15 cellular contexts compared by ENCODE assay signal in the genomic region with DNA sequence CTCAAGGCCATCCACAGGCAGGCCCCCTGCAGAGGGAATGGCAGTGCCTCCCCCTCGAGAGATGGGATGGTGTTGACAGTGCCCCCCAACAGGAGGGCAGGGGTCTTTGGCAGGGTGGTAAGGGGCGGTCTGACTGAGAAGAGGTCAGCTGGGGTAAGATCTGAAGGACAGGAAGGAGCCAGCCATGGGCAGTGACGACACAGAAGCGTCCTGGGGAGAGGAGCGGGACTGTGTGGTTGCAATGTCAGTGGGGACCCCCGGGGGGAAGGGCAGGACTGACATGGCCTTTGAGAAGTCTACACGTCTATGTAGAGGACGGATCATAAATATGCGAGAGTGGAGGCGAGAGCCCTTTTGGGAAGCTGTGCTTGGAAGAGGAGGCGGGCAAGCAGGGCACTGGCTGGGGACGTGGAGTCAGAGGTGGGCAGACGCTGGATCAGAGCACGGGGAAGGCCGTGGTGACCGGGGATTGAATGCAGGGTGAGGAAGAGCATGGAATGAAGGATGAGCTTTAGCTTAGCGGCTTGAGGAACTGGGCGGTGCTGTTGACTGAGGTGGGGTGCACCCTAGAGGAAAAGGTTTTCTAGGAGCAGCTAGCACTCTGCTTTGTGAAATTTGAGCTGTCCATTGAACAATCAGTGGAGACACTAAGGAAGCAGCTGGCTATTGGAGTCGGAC.
"Had no signal": no experiment of that assay in that cellular context is flagged by ENCODE, and none has a peak within 500 bp of the region (broad histone marks: within the 10 kb centered on the region; RNA-seq: fewer than 3 reads in every experiment).

No MANE protein-coding gene starts in this region.

- H3K9me3 ChIP-seq: body of pancreas, gastrocnemius medialis, heart right ventricle, left ventricle myocardium inferior, tibial artery had no signal

- H3K27me3 ChIP-seq: body of pancreas, gastrocnemius medialis, heart right ventricle, tibial artery had no signal

- H3K27ac Mint-ChIP-seq: activated CD4-positive, alpha-beta memory T cell treated with anti-CD3 and anti-CD28 coated beads, Interleukin-2, amount 10 ng/mL, durations not matched to agents 7 days and 5 days had no signal

- ATAC-seq: body of pancreas, gastrocnemius medialis, heart right ventricle had no signal

- H3K4me3 Mint-ChIP-seq: activated CD4-positive, alpha-beta memory T cell treated with anti-CD3 and anti-CD28 coated beads, Interleukin-2, amount 10 ng/mL, durations not matched to agents 7 days and 5 days had no signal

- FAIRE-seq: small intestine had no signal

- H3K36me3 ChIP-seq: gastrocnemius medialis, heart right ventricle, left ventricle myocardium inferior, tibial artery had no signal

- DNase-seq: activated CD4-positive, alpha-beta memory T cell treated with anti-CD3 and anti-CD28 coated beads, Interleukin-2, amount 10 ng/mL, durations not matched to agents 7 days and 5 days; activated CD4-positive, CD25-positive, alpha-beta regulatory T cell treated with anti-CD3 and anti-CD28 coated beads, Interleukin-2, amount 50 U/mL, for 72 hours; activated CD8-positive, alpha-beta memory T cell treated with anti-CD3 and anti-CD28 coated beads, Interleukin-2, amount 50 U/mL, for 48 hours; body of pancreas; central memory CD4-positive, alpha-beta T cell; effector memory CD4-positive, alpha-beta T cell; gastrocnemius medialis; heart right ventricle; islet precursor cell; left ventricle myocardium inferior; mesenchymal stem cell; right cardiac atrium; small intestine; tibial artery had no signal

- H3K27me3 Mint-ChIP-seq: activated CD4-positive, alpha-beta memory T cell treated with anti-CD3 and anti-CD28 coated beads, Interleukin-2, amount 10 ng/mL, durations not matched to agents 7 days and 5 days had no signal

- H3K4me1 ChIP-seq: body of pancreas, gastrocnemius medialis, tibial artery had no signal

- H3K4me3 ChIP-seq: body of pancreas, coronary artery, gastrocnemius medialis, heart right ventricle, left ventricle myocardium inferior, tibial artery had no signal

- H3K27ac ChIP-seq: body of pancreas, coronary artery, gastrocnemius medialis, heart right ventricle, left ventricle myocardium inferior, tibial artery had no signal
